ENCODE assay signal across 8 cellular contexts in genomic region chr5:133944263-133945230, GRCh38. TPM values are rescaled to one million over a fixed set of nuclear protein-coding genes. Genes with fewer than 3 reads are reported as not detected.
A peak's percentile ranks its signal among the peaks of the same experiment; 100 is the strongest.
DNase-seq lines count a peak whose midpoint lies in the region; ATAC-seq and TF ChIP-seq lines count a peak whose summit lies in the region.

No MANE protein-coding gene starts in this region.

- H3K9ac ChIP-seq in colonic mucosa (ENCODE audit: low read depth in 2 of 2, low read length in 2 of 2): no peak overlapping the region

- H3K9me3 ChIP-seq in colonic mucosa (no peaks in the 10 kb centered on the region), lower lobe of right lung (no peaks in the 10 kb centered on the region)

- H3K4me1 ChIP-seq in colonic mucosa: no peaks in the 10 kb centered on the region
- no peaks in the 10 kb centered on the region for H3K4me1 ChIP-seq in lower lobe of right lung

- no peaks in the 10 kb centered on the region for H3K27me3 ChIP-seq in colonic mucosa
- no peaks in the 10 kb centered on the region for H3K27me3 ChIP-seq in lower lobe of right lung (ENCODE audit: low read depth)

- H3K27ac ChIP-seq in colonic mucosa (no peak overlapping the region), lower lobe of right lung (no peak overlapping the region), substantia nigra (ENCODE audit: low read depth, low read length, poor library complexity, severe bottlenecking) (peak overlapping the region; percentile 17)

- DNase-seq in NCI-H510A treated with DMSO at 0.1 percent for 48 hours (lab: John Stamatoyannopoulos, UW): peak; percentile 59
- DNase-seq in NCI-H510A (lab: John Stamatoyannopoulos, UW): no peak
- peak; percentile 78 for DNase-seq in SK-N-DZ (ENCODE audit: low spot score)
- DNase-seq in colonic mucosa: peak; percentile 35
- DNase-seq in lower lobe of right lung: no peak
- DNase-seq in substantia nigra (lab: John Stamatoyannopoulos, UW): peak in 28 of 49 donors; percentile 12 to 62 (median 31)
- DNase-seq in occipital lobe (lab: John Stamatoyannopoulos, UW): no peak

- H3K36me3 ChIP-seq in colonic mucosa: no peaks in the 10 kb centered on the region
- no peaks in the 10 kb centered on the region for H3K36me3 ChIP-seq in lower lobe of right lung

- peak; percentile 66 to 73 for ATAC-seq in lower lobe of right lung

- peak; percentile 85 for TF ChIP-seq CTCF in LNCAP (IDR thresholded peaks at IDR 0.05)
- peak; percentile 35 for TF ChIP-seq CTCF in colonic mucosa (IDR thresholded peaks at IDR 0.05)
- peak; percentile 67 for TF ChIP-seq CTCF in lower lobe of right lung (IDR thresholded peaks at IDR 0.05)

- H3K4me3 ChIP-seq in colonic mucosa (no peak overlapping the region), lower lobe of right lung (no peak overlapping the region)

- intact Hi-C loops in colonic mucosa (cut with DNase I) (no loop called here), lower lobe of right lung (cut with DNase I) (no loop called here)

RNA-seq across cellular contexts. Expression of gene C5orf15, which starts 23.9 kb away (rescaled TPM):
- 71.5 and 78.8 TPM in 2 replicates for polyA plus RNA-seq in SK-N-DZ (2014; cell fraction: cytosol; rRNA removed)
- 29.8 and 42.3 TPM in 2 replicates for polyA plus RNA-seq in SK-N-DZ (2014; cell fraction: nucleus; rRNA removed)
- total RNA-seq in colonic mucosa: 10 to 100 TPM; 21.1 to 31.9 TPM
- total RNA-seq in lower lobe of right lung: 31.1 TPM
- 56.3 TPM for total RNA-seq in occipital lobe

Comparison
In these comparisons a context has a peak if more than half of its experiments do, and no peak if none do; other contexts are left out.
1. DNase-seq: peak in NCI-H510A treated with DMSO at 0.1 percent for 48 hours (single experiment), SK-N-DZ (single experiment), colonic mucosa (single experiment) and substantia nigra (28 of 49); none in NCI-H510A (single experiment), lower lobe of right lung (single experiment) and occipital lobe (single experiment).
2. CTCF ChIP-seq: peak in every context shown above with its lines; median percentile 85 in LNCAP; 67 in lower lobe of right lung; 35 in colonic mucosa.